ENCODE assay signal across 16 cellular contexts in the genomic region with DNA sequence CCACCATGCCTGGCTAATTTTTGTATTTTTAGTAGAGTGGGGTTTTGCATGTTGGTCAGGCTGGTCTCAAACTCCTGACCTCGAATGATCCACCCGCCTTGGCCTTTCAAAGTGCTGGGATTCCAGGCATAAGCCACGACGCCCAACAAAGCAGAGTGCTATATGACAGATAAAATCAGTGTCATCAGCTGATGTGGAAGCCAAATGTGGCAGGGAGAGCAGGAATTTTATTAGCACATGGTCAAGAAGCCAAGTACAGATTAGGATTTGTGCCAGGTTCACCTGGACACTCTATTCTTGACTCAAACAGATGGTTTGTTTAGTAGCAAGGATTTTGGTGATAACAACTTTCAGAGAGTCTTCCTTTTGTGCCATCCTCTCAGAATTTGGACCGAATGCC.
A peak's percentile ranks its signal among the peaks of the same experiment; 100 is the strongest.
DNase-seq lines count a peak whose midpoint lies in the region; ATAC-seq and TF ChIP-seq lines count a peak whose summit lies in the region.
"Had no signal": no experiment of that assay in that cellular context is flagged by ENCODE, and none has a peak within 500 bp of the region (broad histone marks: within the 10 kb centered on the region; RNA-seq: fewer than 3 reads in every experiment).

No MANE protein-coding gene starts in this region.

- intact Hi-C loops in heart left ventricle (cut with DNase I) (loop anchor here in 2 of 10 donors (2.0 to 5.0 kb wide), 4 partner anchors 47 to 178 kb away; no protein-coding TSS in a partner anchor), heart right ventricle (cut with DNase I) (loop anchor here in 2 of 10 donors (5.0 kb wide), 2 partner anchors 157 to 277 kb away; a partner anchor contains a TSS), uterus (cut with DNase I; ENCODE audit: low total_unique reads) (no loop called here), vagina (cut with DNase I) (no loop called here)

- TF ChIP-seq POLR2A in heart left ventricle (IDR thresholded peaks at IDR 0.05): no peak
- TF ChIP-seq POLR2A in uterus (IDR thresholded peaks at IDR 0.05): no peak
- no peak for TF ChIP-seq POLR2A in vagina (IDR thresholded peaks at IDR 0.05)

- H3K4me3 ChIP-seq in heart left ventricle: no peak overlapping the region
- no peak overlapping the region for H3K4me3 ChIP-seq in heart right ventricle
- no peak overlapping the region for H3K4me3 ChIP-seq in SJCRH30
- no peak overlapping the region for H3K4me3 ChIP-seq in uterus
- H3K4me3 ChIP-seq in vagina: no peak overlapping the region
- H3K4me3 ChIP-seq: GM23338 had no signal

- H3K36me3 ChIP-seq in heart left ventricle (no peaks in the 10 kb centered on the region), heart right ventricle (no peaks in the 10 kb centered on the region), SJCRH30 (no peaks in the 10 kb centered on the region), uterus (no peaks in the 10 kb centered on the region), vagina (no peaks in the 10 kb centered on the region)

- peaks cover 0 to 18% (median 4%) of the 10 kb centered on the region in 12 donors for H3K9me3 ChIP-seq in heart left ventricle
- H3K9me3 ChIP-seq in heart right ventricle: peaks cover 0 to 18% (median 3%) of the 10 kb centered on the region in 11 donors
- 0 out of 2 replicates have a peak, but pooled peaks cover 3% of the 10 kb centered on the region for H3K9me3 ChIP-seq in SJCRH30 (replicated peaks)
- H3K9me3 ChIP-seq in uterus: no peaks in the 10 kb centered on the region
- no peaks in the 10 kb centered on the region for H3K9me3 ChIP-seq in vagina

- H3K27ac ChIP-seq in heart left ventricle (peak overlapping the region in 9 of 12 donors; percentile 45 to 80 (median 63)), heart right ventricle (peak overlapping the region in 5 of 10 donors; percentile 5 to 75 (median 57)), SJCRH30 (peak overlapping the region; percentile 66), uterus (peak overlapping the region; percentile 56 to 75), vagina (no peak overlapping the region)

- H3K27me3 ChIP-seq in heart left ventricle (no peaks in the 10 kb centered on the region), heart right ventricle (no peaks in the 10 kb centered on the region), SJCRH30 (no peaks in the 10 kb centered on the region), uterus (no peaks in the 10 kb centered on the region), vagina (no peaks in the 10 kb centered on the region)

- DNase-seq in heart left ventricle (no peak), heart right ventricle (no peak), SJCRH30 (peak; percentile 22 to 34), myocyte (ENCODE audit: low read depth) (peak; percentile 87), uterus (no peak), vagina (ENCODE audit: extremely low spot score in 2 of 2) (no peak)
- no peak for DNase-seq in stimulated activated naive CD8-positive, alpha-beta T cell treated with anti-CD3 and anti-CD28 coated beads, Interleukin-15, Interleukin-2, amounts not matched to agents 100 U/mL and 50 U/mL, for 24 hours
- DNase-seq: Calu3; CD4-positive, alpha-beta T cell; DMS79 treated with DMSO at 0.1 percent for 48 hours; GDM1; NCI-H187 treated with DMSO at 0.1 percent for 48 hours; NCI-H82; RPMI8226 had no signal

- TF ChIP-seq CTCF in heart left ventricle (IDR thresholded peaks at IDR 0.05): no peak
- TF ChIP-seq CTCF in heart right ventricle (IDR thresholded peaks at IDR 0.05): no peak
- TF ChIP-seq CTCF in uterus (IDR thresholded peaks at IDR 0.05): no peak
- TF ChIP-seq CTCF in vagina (IDR thresholded peaks at IDR 0.05): no peak

- ATAC-seq in heart left ventricle (no peak), heart right ventricle (no peak), HG02798 (IDR thresholded peaks at IDR 0.05; ENCODE audit: poor library complexity, unreplicated experiment) (no peak)
- ATAC-seq in stimulated activated naive CD8-positive, alpha-beta T cell treated with anti-CD3 and anti-CD28 coated beads, Interleukin-15, Interleukin-2, amounts not matched to agents 100 U/mL and 50 U/mL, for 24 hours: no peak
- ATAC-seq: GM23338 had no signal

- H3K4me1 ChIP-seq in heart left ventricle (peaks cover 3 to 73% (median 52%) of the 10 kb centered on the region in 12 donors), heart right ventricle (peaks cover 12 to 79% (median 66%) of the 10 kb centered on the region in 9 donors), SJCRH30 (peaks cover 55% of the 10 kb centered on the region), uterus (peaks cover 4 to 18% of the 10 kb centered on the region in 2 donors), vagina (peaks cover 43% of the 10 kb centered on the region)

- 51 to 53% (median 51%) methylated on average over 5 of the region's 5 CpGs for WGBS in heart left ventricle, 4 donors
- 57 to 63% methylated on average over 5 of the region's 5 CpGs for WGBS in heart right ventricle, 2 donors

Comparison
In these comparisons a context has a peak if more than half of its experiments do, and no peak if none do; other contexts are left out.
1. DNase-seq: peak in SJCRH30 (2 of 2) and myocyte (single experiment); none in heart left ventricle (0 of 5), heart right ventricle (0 of 2), uterus (0 of 2), stimulated activated naive CD8-positive, alpha-beta T cell treated with anti-CD3 and anti-CD28 coated beads, Interleukin-15, Interleukin-2, amounts not matched to agents 100 U/mL and 50 U/mL, for 24 hours (single experiment) and vagina (0 of 2).